In the genomic region with DNA sequence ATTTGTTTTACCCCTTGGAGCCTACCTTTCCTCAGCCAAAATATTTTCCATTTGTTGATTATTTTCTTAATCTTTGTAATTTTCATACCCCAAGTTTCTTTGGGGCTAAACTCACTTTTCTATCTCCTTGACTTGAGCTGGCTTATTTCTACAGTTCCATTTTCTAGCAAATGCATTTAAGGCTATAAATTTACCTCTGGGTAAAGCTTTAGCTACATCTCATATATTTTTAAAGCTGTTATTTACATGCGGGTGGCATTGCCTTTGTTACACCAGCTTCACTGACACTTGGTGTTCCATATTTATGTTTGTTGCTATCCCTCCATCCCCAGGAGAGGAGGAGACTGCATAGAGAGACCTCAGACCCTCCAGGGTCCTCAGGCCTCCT, we compare ENCODE assay signal across 1 cellular context.
TF ChIP-seq lines count a peak whose summit lies in the region.

No MANE protein-coding gene starts in this region.

TF ChIP-seq in WTC11, 78 proteins besides CTCF, POLR2A, EP300 and RAD21 (continued from another document):
- no peak for TF ChIP-seq NR3C1 (CRISPR knock-in tag; conservative IDR thresholded peaks at IDR 0.05; ENCODE audit: low read depth)
- TF ChIP-seq, protein P1, sequence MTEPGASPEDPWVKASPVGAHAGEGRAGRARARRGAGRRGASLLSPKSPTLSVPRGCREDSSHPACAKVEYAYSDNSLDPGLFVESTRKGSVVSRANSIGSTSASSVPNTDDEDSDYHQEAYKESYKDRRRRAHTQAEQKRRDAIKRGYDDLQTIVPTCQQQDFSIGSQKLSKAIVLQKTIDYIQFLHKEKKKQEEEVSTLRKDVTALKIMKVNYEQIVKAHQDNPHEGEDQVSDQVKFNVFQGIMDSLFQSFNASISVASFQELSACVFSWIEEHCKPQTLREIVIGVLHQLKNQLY (CRISPR knock-in tag; IDR thresholded peaks at IDR 0.05): no peak
